ENCODE assay signal across 35 cellular contexts in genomic region chr7:146449625-146450024, GRCh38.
"Had no signal": no experiment of that assay in that cellular context is flagged by ENCODE, and none has a peak within 500 bp of the region (broad histone marks: within the 10 kb centered on the region; RNA-seq: fewer than 3 reads in every experiment).

No MANE protein-coding gene starts in this region.

- DNase-seq: Karpas-422, Kasumi-1, MG63, MM.1S, MV-4-11, NCI-H1048, NCI-H1092, NCI-H1092 treated with DMSO at 0.1 percent for 48 hours, NCI-H1105, NCI-H1105 treated with DMSO at 0.1 percent for 48 hours, NCI-H1417, NCI-H1417 treated with DMSO at 0.1 percent for 48 hours, NCI-H1436, NCI-H1436 treated with DMSO at 0.1 percent for 48 hours, NCI-H146, NCI-H1694, NCI-H1694 treated with DMSO at 0.1 percent for 48 hours, NCI-H187, NCI-H187 treated with DMSO at 0.1 percent for 48 hours, NCI-H1930, NCI-H2029, NCI-H2029 treated with DMSO at 0.1 percent for 48 hours, NCI-H2081, NCI-H2081 treated with DMSO at 0.1 percent for 48 hours, NCI-H2107, NCI-H2171, NCI-H2171 treated with DMSO at 0.1 percent for 48 hours, NCI-H2227 treated with DMSO at 0.1 percent for 48 hours, NCI-H226, NCI-H345, NCI-H446, NCI-H446 treated with DMSO at 0.1 percent for 48 hours, NCI-H510A, NCI-H510A treated with DMSO at 0.1 percent for 48 hours, NCI-H524 had no signal

- H3K9me3 ChIP-seq: MG63 had no signal

- H3K4me3 ChIP-seq: MG63 had no signal

- H3K27me3 ChIP-seq: MG63 had no signal

- H3K36me3 ChIP-seq: MG63 had no signal
